Comparison of ENCODE assay signal across 7 cellular contexts in genomic region chr3:7144696-7145308, GRCh38.
DNase-seq lines count a peak whose midpoint lies in the region; ATAC-seq and TF ChIP-seq lines count a peak whose summit lies in the region.

No MANE protein-coding gene starts in this region.

- H3K79me2 ChIP-seq in SU-DHL-6 (ENCODE audit: insufficient read depth, low read length) (no peaks in the 10 kb centered on the region), mesendoderm (ENCODE audit: control insufficient read depth, insufficient read depth, low read length) (no peaks in the 10 kb centered on the region)

- H3K4me1 Mint-ChIP-seq in activated naive CD8-positive, alpha-beta T cell treated with anti-CD3 and anti-CD28 coated beads, Interleukin-2, amount 50 U/mL, for 24 hours, result no peaks in the 10 kb centered on the region

- no CpG with 5 or more reads among the region's 8 CpGs for WGBS in mesendoderm (ENCODE audit: extremely low coverage, insufficient coverage, low lambda C conversion rate)

- H3K9me2 ChIP-seq in SU-DHL-6 (replicated peaks; ENCODE audit: insufficient read depth, low read length), result no peaks in the 10 kb centered on the region

- H3K4me1 ChIP-seq in mesendoderm (ENCODE audit: control insufficient read depth, low read depth, low read length), result no peaks in the 10 kb centered on the region

- ATAC-seq in GM18508 (IDR thresholded peaks at IDR 0.05; ENCODE audit: insufficient read depth, unreplicated experiment), result peak; percentile 73
- peak; percentile 72 for ATAC-seq in HG02678 (IDR thresholded peaks at IDR 0.05; ENCODE audit: unreplicated experiment)
- no peak for ATAC-seq in GM18511 (IDR thresholded peaks at IDR 0.05; ENCODE audit: unreplicated experiment)
- no peak for ATAC-seq in activated naive CD8-positive, alpha-beta T cell treated with anti-CD3 and anti-CD28 coated beads, Interleukin-2, amount 50 U/mL, for 24 hours

- no peak overlapping the region for H3K23ac ChIP-seq in mesendoderm (ENCODE audit: low read length)

- no peak overlapping the region for H2BK15ac ChIP-seq in mesendoderm (replicated peaks; ENCODE audit: low read depth)

- no peak overlapping the region for H3K4me3 ChIP-seq in SU-DHL-6 (ENCODE audit: insufficient read depth, low read length, poor library complexity, severe bottlenecking)
- no peak overlapping the region for H3K4me3 ChIP-seq in mesendoderm (ENCODE audit: low read length)

- H2BK5ac ChIP-seq in mesendoderm (ENCODE audit: low read length), result no peak overlapping the region

- H3K27ac ChIP-seq in SU-DHL-6 (ENCODE audit: low read depth, low read length) (no peak overlapping the region), mesendoderm (ENCODE audit: low read depth, low read length) (no peak overlapping the region)

- no peaks in the 10 kb centered on the region for H3K9me3 ChIP-seq in SU-DHL-6 (ENCODE audit: insufficient read depth, low read length)

- no peaks in the 10 kb centered on the region for H4K20me1 ChIP-seq in SU-DHL-6 (ENCODE audit: low read depth, low read length)

- H3F3A ChIP-seq in SU-DHL-6 (ENCODE audit: insufficient read depth), result no peaks in the 10 kb centered on the region

- no peak overlapping the region for H3K4me3 Mint-ChIP-seq in activated naive CD8-positive, alpha-beta T cell treated with anti-CD3 and anti-CD28 coated beads, Interleukin-2, amount 50 U/mL, for 24 hours

- no peaks in the 10 kb centered on the region for H3K36me3 Mint-ChIP-seq in activated naive CD8-positive, alpha-beta T cell treated with anti-CD3 and anti-CD28 coated beads, Interleukin-2, amount 50 U/mL, for 24 hours (ENCODE audit: low read depth)

- no peaks in the 10 kb centered on the region for H3K27me3 Mint-ChIP-seq in activated naive CD8-positive, alpha-beta T cell treated with anti-CD3 and anti-CD28 coated beads, Interleukin-2, amount 50 U/mL, for 24 hours

- DNase-seq in mesendoderm, result peak; percentile 78
- DNase-seq in activated naive CD8-positive, alpha-beta T cell treated with anti-CD3 and anti-CD28 coated beads, Interleukin-2, amount 50 U/mL, for 24 hours, result no peak
- no peak for DNase-seq in stimulated activated CD4-positive, alpha-beta T cell treated with anti-CD3 and anti-CD28 coated beads, Interleukin-12 subunit alpha, Interleukin-12 subunit beta, amount 100 ng/mL, for 4 hours

- no peak overlapping the region for H2BK120ac ChIP-seq in mesendoderm (ENCODE audit: low read depth, low read length)

- TF ChIP-seq CTCF in SU-DHL-6 (IDR thresholded peaks at IDR 0.05; ENCODE audit: insufficient read depth, low read length, poor library complexity, severe bottlenecking), result peak; percentile 27

- no peak overlapping the region for H3K27ac Mint-ChIP-seq in activated naive CD8-positive, alpha-beta T cell treated with anti-CD3 and anti-CD28 coated beads, Interleukin-2, amount 50 U/mL, for 24 hours

- H3K79me1 ChIP-seq in mesendoderm (ENCODE audit: low read length), result no peaks in the 10 kb centered on the region

- no peak overlapping the region for H4K5ac ChIP-seq in mesendoderm (ENCODE audit: low read length)

- H3K9ac ChIP-seq in SU-DHL-6 (ENCODE audit: low read length), result no peak overlapping the region
- H3K9ac ChIP-seq in mesendoderm (ENCODE audit: low read length), result no peak overlapping the region

- no peak overlapping the region for H3K4ac ChIP-seq in mesendoderm (ENCODE audit: low read depth, low read length)

- H3K9me3 Mint-ChIP-seq in activated naive CD8-positive, alpha-beta T cell treated with anti-CD3 and anti-CD28 coated beads, Interleukin-2, amount 50 U/mL, for 24 hours, result peaks cover 10% of the 10 kb centered on the region

- H3K4me2 ChIP-seq in SU-DHL-6 (ENCODE audit: low read depth, low read length, poor library complexity, severe bottlenecking), result no peak overlapping the region
- no peak overlapping the region for H3K4me2 ChIP-seq in mesendoderm (ENCODE audit: low read length)

- H3K27me3 ChIP-seq in SU-DHL-6 (ENCODE audit: low read length) (no peaks in the 10 kb centered on the region), mesendoderm (ENCODE audit: insufficient read depth, low read length, poor library complexity) (no peaks in the 10 kb centered on the region)

- H2AFZ ChIP-seq in SU-DHL-6 (ENCODE audit: low read depth, low read length, severe bottlenecking), result no peak overlapping the region

- H2AK5ac ChIP-seq in mesendoderm (ENCODE audit: low read length), result no peak overlapping the region

- no peak overlapping the region for H4K8ac ChIP-seq in mesendoderm (ENCODE audit: low read depth, low read length)

- H3K56ac ChIP-seq in mesendoderm (ENCODE audit: low read length), result no peak overlapping the region

- no peaks in the 10 kb centered on the region for H3K36me3 ChIP-seq in SU-DHL-6 (ENCODE audit: low read length)
- no peaks in the 10 kb centered on the region for H3K36me3 ChIP-seq in mesendoderm (ENCODE audit: control insufficient read depth, insufficient read depth, low read length)

- H3K18ac ChIP-seq in mesendoderm (ENCODE audit: low read length), result no peak overlapping the region

Comparison
In these comparisons a context has a peak if more than half of its experiments do, and no peak if none do; other contexts are left out.
1. ATAC-seq: peak in GM18508 (single experiment) and HG02678 (single experiment); none in GM18511 (single experiment) and activated naive CD8-positive, alpha-beta T cell treated with anti-CD3 and anti-CD28 coated beads, Interleukin-2, amount 50 U/mL, for 24 hours (single experiment).